In the genomic region with DNA sequence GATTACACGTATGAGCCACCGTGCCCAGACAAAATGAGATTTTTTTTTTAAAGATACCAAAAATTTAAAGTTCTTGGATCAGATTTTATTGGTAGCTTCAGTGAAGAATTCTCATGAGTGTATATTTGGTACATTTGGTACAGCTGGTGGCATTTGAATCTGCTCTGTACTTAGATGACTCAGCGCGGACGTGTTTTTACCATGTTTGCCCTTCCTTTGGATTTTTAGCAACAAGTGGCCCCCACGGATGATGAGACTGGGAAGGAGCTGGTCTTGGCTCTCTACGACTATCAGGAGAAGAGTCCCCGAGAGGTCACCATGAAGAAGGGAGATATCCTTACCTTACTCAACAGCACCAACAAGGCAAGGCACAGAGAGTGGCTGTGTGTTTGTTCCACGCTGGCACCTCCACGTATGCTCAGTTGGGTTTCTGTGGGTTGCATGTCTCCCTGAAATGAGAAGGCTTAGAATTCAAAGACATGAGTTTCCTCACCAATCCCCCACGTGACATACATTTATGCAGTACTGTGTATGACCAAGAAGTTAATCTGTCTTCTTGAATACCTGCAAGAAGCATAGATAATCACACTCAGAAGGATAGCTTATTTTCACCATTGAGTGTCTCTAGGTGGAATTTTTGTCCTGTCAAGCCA, we compare ENCODE assay signal across 33 cellular contexts. TPM values are rescaled to one million over a fixed set of nuclear protein-coding genes. Genes with fewer than 3 reads are reported as not detected.
DNase-seq lines count a peak whose midpoint lies in the region; ATAC-seq and TF ChIP-seq lines count a peak whose summit lies in the region.
"Had no signal": no experiment of that assay in that cellular context is flagged by ENCODE, and none has a peak within 500 bp of the region (broad histone marks: within the 10 kb centered on the region; RNA-seq: fewer than 3 reads in every experiment).

No MANE protein-coding gene starts in this region.

- no peaks in the 10 kb centered on the region for H3K9me3 ChIP-seq in CD4-positive, alpha-beta memory T cell (ENCODE audit: control insufficient read depth in 1 of 2, low read length in 2 of 2)
- H3K9me3 ChIP-seq in WERI-Rb-1 (ENCODE audit: severe bottlenecking) = no peaks in the 10 kb centered on the region
- H3K9me3 ChIP-seq: ascending aorta, gastroesophageal sphincter, lower lobe of right lung, sigmoid colon, transverse colon had no signal

- H3K4me3 Mint-ChIP-seq in activated CD4-positive, alpha-beta T cell treated with anti-CD3 and anti-CD28 coated beads for 36 hours = no peak overlapping the region
- H3K4me3 Mint-ChIP-seq in CD4-positive, alpha-beta memory T cell = no peak overlapping the region
- H3K4me3 Mint-ChIP-seq in activated CD8-positive, alpha-beta T cell treated with anti-CD3 and anti-CD28 coated beads for 36 hours = no peak overlapping the region
- H3K4me3 Mint-ChIP-seq in chondrocyte (ENCODE audit: unreplicated experiment) (no peak overlapping the region), osteocyte (ENCODE audit: unreplicated experiment) (no peak overlapping the region)
- H3K4me3 Mint-ChIP-seq: IgD-negative memory B cell, naive B cell had no signal

- H3K36me3 ChIP-seq in CD4-positive, alpha-beta memory T cell (ENCODE audit: insufficient read depth, low read length) = peaks cover 77% of the 10 kb centered on the region
- peaks cover 96% of the 10 kb centered on the region for H3K36me3 ChIP-seq in WERI-Rb-1

- no peaks in the 10 kb centered on the region for H3K9me3 Mint-ChIP-seq in activated CD4-positive, alpha-beta T cell treated with anti-CD3 and anti-CD28 coated beads for 36 hours (ENCODE audit: low read depth)
- H3K9me3 Mint-ChIP-seq in CD4-positive, alpha-beta memory T cell = no peaks in the 10 kb centered on the region
- H3K9me3 Mint-ChIP-seq in activated CD8-positive, alpha-beta T cell treated with anti-CD3 and anti-CD28 coated beads for 36 hours = no peaks in the 10 kb centered on the region
- H3K9me3 Mint-ChIP-seq in chondrocyte (ENCODE audit: low read depth) (no peaks in the 10 kb centered on the region), osteocyte (ENCODE audit: unreplicated experiment) (no peaks in the 10 kb centered on the region)
- H3K9me3 Mint-ChIP-seq: IgD-negative memory B cell, naive B cell had no signal

- POLR2A ChIA-PET in activated CD4-positive, alpha-beta T cell treated with anti-CD3 and anti-CD28 coated beads for 36 hours (lab: Charles Lee) = interaction anchor here (0.6 to 0.7 kb wide), 3 partner anchors 39 to 428 kb away, joined by 3 to 8 read pairs (median 4); no protein-coding TSS in a partner anchor
- POLR2A ChIA-PET in CD4-positive, alpha-beta memory T cell (lab: Charles Lee; ENCODE audit: partially characterized antibody) = interaction anchor here (0.6 to 2.5 kb wide), 2 partner anchors 16 to 37 kb away, joined by 3 to 13 read pairs; a partner anchor contains a TSS
- POLR2A ChIA-PET in activated CD8-positive, alpha-beta T cell treated with anti-CD3 and anti-CD28 coated beads for 36 hours (lab: Charles Lee) = interaction anchor here (0.6 to 1.3 kb wide), 3 partner anchors 36 to 389 kb away, joined by 3 to 7 read pairs (median 3); a partner anchor contains a TSS

- peaks cover 68% of the 10 kb centered on the region for H3K36me3 Mint-ChIP-seq in activated CD4-positive, alpha-beta T cell treated with anti-CD3 and anti-CD28 coated beads for 36 hours (ENCODE audit: low read depth)
- peaks cover 47 to 81% of the 10 kb centered on the region in 2 donors for H3K36me3 Mint-ChIP-seq in CD4-positive, alpha-beta memory T cell
- H3K36me3 Mint-ChIP-seq in activated CD8-positive, alpha-beta T cell treated with anti-CD3 and anti-CD28 coated beads for 36 hours (ENCODE audit: low read depth) = peaks cover 53% of the 10 kb centered on the region
- H3K36me3 Mint-ChIP-seq in chondrocyte (ENCODE audit: low read depth) (peaks cover 60% of the 10 kb centered on the region), osteocyte (ENCODE audit: unreplicated experiment) (peaks cover 60% of the 10 kb centered on the region)

- intact Hi-C loops in activated CD4-positive, alpha-beta T cell treated with anti-CD3 and anti-CD28 coated beads for 36 hours (cut with DNase I, micrococcal nuclease) = loop anchor here in 1 of 2 experiments (5.0 kb wide), 1 partner anchor 36 kb away; a partner anchor contains a TSS
- intact Hi-C loops in CD4-positive, alpha-beta memory T cell (cut with micrococcal nuclease) = no loop called here
- intact Hi-C loops in activated CD8-positive, alpha-beta T cell treated with anti-CD3 and anti-CD28 coated beads for 36 hours (cut with micrococcal nuclease) = no loop called here

- CTCF ChIA-PET in activated CD4-positive, alpha-beta T cell treated with anti-CD3 and anti-CD28 coated beads for 36 hours (lab: Charles Lee) = no interaction called here
- CTCF ChIA-PET in CD4-positive, alpha-beta memory T cell (lab: Charles Lee; ENCODE audit: partially characterized antibody) = no interaction called here
- CTCF ChIA-PET in activated CD8-positive, alpha-beta T cell treated with anti-CD3 and anti-CD28 coated beads for 36 hours (lab: Charles Lee) = interaction anchor here (1.2 kb wide), 2 partner anchors 18 to 113 kb away, joined by 3 read pairs; a partner anchor contains a TSS

- TF ChIP-seq CTCF in activated CD8-positive, alpha-beta T cell treated with anti-CD3 and anti-CD28 coated beads for 36 hours (IDR thresholded peaks at IDR 0.05) = no peak
- TF ChIP-seq CTCF in chondrocyte (IDR thresholded peaks at IDR 0.05) = no peak
- TF ChIP-seq CTCF in WERI-Rb-1 (IDR thresholded peaks at IDR 0.05; ENCODE audit: low read depth, low read length) = no peak
- TF ChIP-seq CTCF in osteocyte (IDR thresholded peaks at IDR 0.05) = no peak

- peak; percentile 13 for ATAC-seq in activated CD4-positive, alpha-beta T cell treated with anti-CD3 and anti-CD28 coated beads for 36 hours
- no peak for ATAC-seq in activated CD8-positive, alpha-beta T cell treated with anti-CD3 and anti-CD28 coated beads for 36 hours
- ATAC-seq: gastroesophageal sphincter, lower lobe of right lung had no signal

- H3K27ac ChIP-seq in CD4-positive, alpha-beta memory T cell (ENCODE audit: low read depth, low read length) = no peak overlapping the region
- H3K27ac ChIP-seq in WERI-Rb-1 = no peak overlapping the region
- H3K27ac ChIP-seq: 22Rv1, ascending aorta, C4-2B, cardiac muscle cell, coronary artery, gastroesophageal sphincter, hepatocyte, lower lobe of right lung, sigmoid colon, transverse colon had no signal

- no peak overlapping the region for H3K4me3 ChIP-seq in CD4-positive, alpha-beta memory T cell (ENCODE audit: low read length in 2 of 2)
- no peak overlapping the region for H3K4me3 ChIP-seq in WERI-Rb-1 (ENCODE audit: low read depth, low read length)
- H3K4me3 ChIP-seq: ascending aorta, cardiac muscle cell, coronary artery, gastroesophageal sphincter, hepatocyte, lower lobe of right lung, sigmoid colon, transverse colon had no signal

- no peaks in the 10 kb centered on the region for H3K27me3 ChIP-seq in CD4-positive, alpha-beta memory T cell (ENCODE audit: insufficient read depth, low read length)
- H3K27me3 ChIP-seq in WERI-Rb-1 (ENCODE audit: insufficient read depth, low read depth, severe bottlenecking) = no peaks in the 10 kb centered on the region
- H3K27me3 ChIP-seq: ascending aorta, cardiac muscle cell, gastroesophageal sphincter, hepatocyte, sigmoid colon, transverse colon had no signal

- H3K27ac Mint-ChIP-seq in activated CD4-positive, alpha-beta T cell treated with anti-CD3 and anti-CD28 coated beads for 36 hours = peak overlapping the region; percentile 75
- H3K27ac Mint-ChIP-seq in CD4-positive, alpha-beta memory T cell = peak overlapping the region in 5 of 7 donors; percentile 18 to 71 (median 36)
- peak overlapping the region; percentile 82 for H3K27ac Mint-ChIP-seq in activated CD8-positive, alpha-beta T cell treated with anti-CD3 and anti-CD28 coated beads for 36 hours
- peak overlapping the region; percentile 12 for H3K27ac Mint-ChIP-seq in chondrocyte (ENCODE audit: unreplicated experiment)
- no peak overlapping the region for H3K27ac Mint-ChIP-seq in osteocyte (ENCODE audit: unreplicated experiment)
- H3K27ac Mint-ChIP-seq: IgD-negative memory B cell had no signal

- no peaks in the 10 kb centered on the region for H3K27me3 Mint-ChIP-seq in activated CD4-positive, alpha-beta T cell treated with anti-CD3 and anti-CD28 coated beads for 36 hours
- no peaks in the 10 kb centered on the region for H3K27me3 Mint-ChIP-seq in CD4-positive, alpha-beta memory T cell
- H3K27me3 Mint-ChIP-seq in activated CD8-positive, alpha-beta T cell treated with anti-CD3 and anti-CD28 coated beads for 36 hours = no peaks in the 10 kb centered on the region
- H3K27me3 Mint-ChIP-seq in chondrocyte (ENCODE audit: low read depth) = no peaks in the 10 kb centered on the region
- H3K27me3 Mint-ChIP-seq in osteocyte (ENCODE audit: unreplicated experiment) = no peaks in the 10 kb centered on the region
- H3K27me3 Mint-ChIP-seq: IgD-negative memory B cell, naive B cell had no signal

- DNase-seq in activated CD4-positive, alpha-beta T cell treated with anti-CD3 and anti-CD28 coated beads for 36 hours = peak; percentile 19
- DNase-seq in activated CD4-positive, alpha-beta T cell treated with anti-CD3 and anti-CD28 coated beads, Interleukin-2, amount 50 U/mL, for 1 hour = no peak
- no peak for DNase-seq in CD4-positive, alpha-beta memory T cell
- peak; percentile 12 for DNase-seq in activated CD8-positive, alpha-beta T cell treated with anti-CD3 and anti-CD28 coated beads for 36 hours
- DNase-seq in chondrocyte (ENCODE audit: low spot score) (no peak), WERI-Rb-1 (no peak), osteocyte (ENCODE audit: extremely low spot score, unreplicated experiment) (no peak), NK-92 (lab: John Stamatoyannopoulos, UW; ENCODE audit: unreplicated experiment) (no peak)
- DNase-seq: activated CD4-positive, alpha-beta T cell treated with anti-CD3 and anti-CD28 coated beads, Interleukin-2, amount 50 U/mL, for 48 hours; activated naive CD4-positive, alpha-beta T cell treated with Interleukin-2 at 50 U/mL for 16 hours; DMS79 treated with DMSO at 0.1 percent for 48 hours; effector CD8-positive, alpha-beta T cell; GDM1; HCEC 1CT; lower lobe of right lung; midbrain; naive B cell; NCI-H1048; NCI-H1694; NCI-H446; NCI-H748 treated with DMSO at 0.1 percent for 48 hours; sigmoid colon; stimulated activated CD4-positive, alpha-beta T cell treated with anti-CD3 and anti-CD28 coated beads, Interleukin-4, amount 100 ng/mL, for 24 hours; T1000; transverse colon had no signal

- peaks cover 15% of the 10 kb centered on the region for H3K4me1 Mint-ChIP-seq in activated CD4-positive, alpha-beta T cell treated with anti-CD3 and anti-CD28 coated beads for 36 hours
- peaks cover 6 to 11% (median 7%) of the 10 kb centered on the region in 4 donors for H3K4me1 Mint-ChIP-seq in CD4-positive, alpha-beta memory T cell
- H3K4me1 Mint-ChIP-seq in activated CD8-positive, alpha-beta T cell treated with anti-CD3 and anti-CD28 coated beads for 36 hours (ENCODE audit: low read depth) = peaks cover 12% of the 10 kb centered on the region
- H3K4me1 Mint-ChIP-seq in chondrocyte (ENCODE audit: low read depth) = no peaks in the 10 kb centered on the region
- no peaks in the 10 kb centered on the region for H3K4me1 Mint-ChIP-seq in osteocyte (ENCODE audit: unreplicated experiment)
- H3K4me1 Mint-ChIP-seq: IgD-negative memory B cell, naive B cell had no signal

- H3K4me1 ChIP-seq in CD4-positive, alpha-beta memory T cell (ENCODE audit: insufficient read depth, low read length) = peaks cover 8% of the 10 kb centered on the region
- H3K4me1 ChIP-seq: ascending aorta, gastroesophageal sphincter, lower lobe of right lung, sigmoid colon, transverse colon had no signal

RNA-seq across cellular contexts. Expression of a gene that starts 36.3 kb away (rescaled TPM):
- total RNA-seq in activated CD4-positive, alpha-beta T cell treated with anti-CD3 and anti-CD28 coated beads for 36 hours = 100 to 1,000 TPM; 192 to 269 TPM
- 100 to 1,000 TPM; 593 to 595 TPM for total RNA-seq in CD4-positive, alpha-beta memory T cell
- 100 to 1,000 TPM in 1 of 2 donors, 10 to 100 TPM in 1; 14.0 to 194 TPM for polyA plus RNA-seq in CD4-positive, alpha-beta memory T cell
- total RNA-seq in activated CD8-positive, alpha-beta T cell treated with anti-CD3 and anti-CD28 coated beads for 36 hours = 100 to 1,000 TPM; 178 to 183 TPM
- total RNA-seq in chondrocyte (376 to 419 TPM (median 378 TPM) in 3 replicates), osteocyte (355 and 365 TPM in 2 replicates)

Comparison
In these comparisons a context has a peak if more than half of its experiments do, and no peak if none do; other contexts are left out.
1. DNase-seq: peak in activated CD4-positive, alpha-beta T cell treated with anti-CD3 and anti-CD28 coated beads for 36 hours (single experiment) and activated CD8-positive, alpha-beta T cell treated with anti-CD3 and anti-CD28 coated beads for 36 hours (single experiment); none in activated CD4-positive, alpha-beta T cell treated with anti-CD3 and anti-CD28 coated beads, Interleukin-2, amount 50 U/mL, for 1 hour (single experiment), CD4-positive, alpha-beta memory T cell (0 of 5), chondrocyte (single experiment), WERI-Rb-1 (single experiment), osteocyte (single experiment) and NK-92 (single experiment).